In the genomic region with DNA sequence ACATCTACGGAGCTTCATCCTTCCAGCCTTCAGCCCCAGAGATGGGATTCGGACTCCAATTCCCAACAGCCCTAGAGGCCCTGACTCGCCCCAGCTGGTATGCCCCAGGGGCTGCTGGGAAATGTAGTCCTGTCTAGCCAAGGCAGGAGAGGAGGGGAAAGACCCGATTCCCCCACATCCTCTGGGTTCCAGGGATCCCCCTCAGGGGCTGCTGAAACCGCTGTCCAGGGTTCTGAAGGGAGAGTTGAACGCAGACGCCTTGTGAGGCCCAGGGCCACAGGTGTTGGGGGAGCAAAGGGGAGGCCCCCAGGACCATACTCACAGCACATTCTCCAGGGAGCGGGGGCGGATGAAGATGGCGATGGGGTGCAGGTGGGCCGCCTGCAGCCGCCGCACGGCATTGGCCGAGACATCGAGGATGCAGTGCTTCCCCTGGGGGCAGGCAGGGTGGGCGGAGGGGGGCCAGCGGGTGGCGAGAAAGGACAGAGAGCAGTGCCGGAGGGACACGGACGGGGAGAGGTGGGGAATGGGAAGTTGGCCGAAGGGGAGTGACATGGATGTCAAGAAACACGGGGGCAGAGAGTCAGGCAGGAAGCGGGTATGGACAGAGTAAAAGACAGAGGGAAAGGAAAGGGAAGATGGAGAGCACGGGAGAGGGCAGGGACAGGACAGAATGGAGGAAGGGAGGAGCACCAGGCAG, we compare ENCODE assay signal across 1 cellular context.
A peak's percentile ranks its signal among the peaks of the same experiment; 100 is the strongest.
TF ChIP-seq lines count a peak whose summit lies in the region.

No MANE protein-coding gene starts in this region.

TF ChIP-seq in HepG2, 621 proteins besides CTCF, POLR2A, EP300 and RAD21 (continued from another document):
- no peak for TF ChIP-seq DBP (CRISPR knock-in tag; IDR thresholded peaks at IDR 0.05; ENCODE audit: not compliant biosample characterization)
- no peak for TF ChIP-seq ZSCAN12 (CRISPR knock-in tag; IDR thresholded peaks at IDR 0.05)
- TF ChIP-seq, protein P1, sequence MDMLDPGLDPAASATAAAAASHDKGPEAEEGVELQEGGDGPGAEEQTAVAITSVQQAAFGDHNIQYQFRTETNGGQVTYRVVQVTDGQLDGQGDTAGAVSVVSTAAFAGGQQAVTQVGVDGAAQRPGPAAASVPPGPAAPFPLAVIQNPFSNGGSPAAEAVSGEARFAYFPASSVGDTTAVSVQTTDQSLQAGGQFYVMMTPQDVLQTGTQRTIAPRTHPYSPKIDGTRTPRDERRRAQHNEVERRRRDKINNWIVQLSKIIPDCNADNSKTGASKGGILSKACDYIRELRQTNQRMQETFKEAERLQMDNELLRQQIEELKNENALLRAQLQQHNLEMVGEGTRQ (IDR thresholded peaks at IDR 0.05; ENCODE audit: low read depth, low read length): peak; percentile 35
- TF ChIP-seq, protein P1 (CRISPR knock-in tag; IDR thresholded peaks at IDR 0.05; ENCODE audit: borderline replicate concordance): peak; percentile 61; the same call in 1 of the 2 replicates
- TF ChIP-seq SMAD3 (CRISPR knock-in tag; IDR thresholded peaks at IDR 0.05): no peak
- peak; percentile 59 for TF ChIP-seq ZFY (CRISPR knock-in tag; IDR thresholded peaks at IDR 0.05)
- TF ChIP-seq ELF1 (CRISPR knock-in tag; IDR thresholded peaks at IDR 0.05): peak; percentile 55; the same call in 1 of the 2 replicates
- TF ChIP-seq KDM4B (CRISPR knock-in tag; IDR thresholded peaks at IDR 0.05): no peak
- peak; percentile 49; the same call in 1 of the 2 replicates for TF ChIP-seq SAP130 (CRISPR knock-in tag; IDR thresholded peaks at IDR 0.05; ENCODE audit: low read depth)
- TF ChIP-seq, protein P2, sequence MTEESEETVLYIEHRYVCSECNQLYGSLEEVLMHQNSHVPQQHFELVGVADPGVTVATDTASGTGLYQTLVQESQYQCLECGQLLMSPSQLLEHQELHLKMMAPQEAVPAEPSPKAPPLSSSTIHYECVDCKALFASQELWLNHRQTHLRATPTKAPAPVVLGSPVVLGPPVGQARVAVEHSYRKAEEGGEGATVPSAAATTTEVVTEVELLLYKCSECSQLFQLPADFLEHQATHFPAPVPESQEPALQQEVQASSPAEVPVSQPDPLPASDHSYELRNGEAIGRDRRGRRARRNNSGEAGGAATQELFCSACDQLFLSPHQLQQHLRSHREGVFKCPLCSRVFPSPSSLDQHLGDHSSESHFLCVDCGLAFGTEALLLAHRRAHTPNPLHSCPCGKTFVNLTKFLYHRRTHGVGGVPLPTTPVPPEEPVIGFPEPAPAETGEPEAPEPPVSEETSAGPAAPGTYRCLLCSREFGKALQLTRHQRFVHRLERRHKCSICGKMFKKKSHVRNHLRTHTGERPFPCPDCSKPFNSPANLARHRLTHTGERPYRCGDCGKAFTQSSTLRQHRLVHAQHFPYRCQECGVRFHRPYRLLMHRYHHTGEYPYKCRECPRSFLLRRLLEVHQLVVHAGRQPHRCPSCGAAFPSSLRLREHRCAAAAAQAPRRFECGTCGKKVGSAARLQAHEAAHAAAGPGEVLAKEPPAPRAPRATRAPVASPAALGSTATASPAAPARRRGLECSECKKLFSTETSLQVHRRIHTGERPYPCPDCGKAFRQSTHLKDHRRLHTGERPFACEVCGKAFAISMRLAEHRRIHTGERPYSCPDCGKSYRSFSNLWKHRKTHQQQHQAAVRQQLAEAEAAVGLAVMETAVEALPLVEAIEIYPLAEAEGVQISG (CRISPR knock-in tag; IDR thresholded peaks at IDR 0.05): peak; percentile 92
- no peak for TF ChIP-seq GATAD2A (CRISPR knock-in tag; IDR thresholded peaks at IDR 0.05)
- TF ChIP-seq SMAD9 (CRISPR knock-in tag; IDR thresholded peaks at IDR 0.05): no peak
- TF ChIP-seq TFAP4 (IDR thresholded peaks at IDR 0.05; ENCODE audit: borderline replicate concordance, low read depth): peak; percentile 99
- TF ChIP-seq, protein P3, sequence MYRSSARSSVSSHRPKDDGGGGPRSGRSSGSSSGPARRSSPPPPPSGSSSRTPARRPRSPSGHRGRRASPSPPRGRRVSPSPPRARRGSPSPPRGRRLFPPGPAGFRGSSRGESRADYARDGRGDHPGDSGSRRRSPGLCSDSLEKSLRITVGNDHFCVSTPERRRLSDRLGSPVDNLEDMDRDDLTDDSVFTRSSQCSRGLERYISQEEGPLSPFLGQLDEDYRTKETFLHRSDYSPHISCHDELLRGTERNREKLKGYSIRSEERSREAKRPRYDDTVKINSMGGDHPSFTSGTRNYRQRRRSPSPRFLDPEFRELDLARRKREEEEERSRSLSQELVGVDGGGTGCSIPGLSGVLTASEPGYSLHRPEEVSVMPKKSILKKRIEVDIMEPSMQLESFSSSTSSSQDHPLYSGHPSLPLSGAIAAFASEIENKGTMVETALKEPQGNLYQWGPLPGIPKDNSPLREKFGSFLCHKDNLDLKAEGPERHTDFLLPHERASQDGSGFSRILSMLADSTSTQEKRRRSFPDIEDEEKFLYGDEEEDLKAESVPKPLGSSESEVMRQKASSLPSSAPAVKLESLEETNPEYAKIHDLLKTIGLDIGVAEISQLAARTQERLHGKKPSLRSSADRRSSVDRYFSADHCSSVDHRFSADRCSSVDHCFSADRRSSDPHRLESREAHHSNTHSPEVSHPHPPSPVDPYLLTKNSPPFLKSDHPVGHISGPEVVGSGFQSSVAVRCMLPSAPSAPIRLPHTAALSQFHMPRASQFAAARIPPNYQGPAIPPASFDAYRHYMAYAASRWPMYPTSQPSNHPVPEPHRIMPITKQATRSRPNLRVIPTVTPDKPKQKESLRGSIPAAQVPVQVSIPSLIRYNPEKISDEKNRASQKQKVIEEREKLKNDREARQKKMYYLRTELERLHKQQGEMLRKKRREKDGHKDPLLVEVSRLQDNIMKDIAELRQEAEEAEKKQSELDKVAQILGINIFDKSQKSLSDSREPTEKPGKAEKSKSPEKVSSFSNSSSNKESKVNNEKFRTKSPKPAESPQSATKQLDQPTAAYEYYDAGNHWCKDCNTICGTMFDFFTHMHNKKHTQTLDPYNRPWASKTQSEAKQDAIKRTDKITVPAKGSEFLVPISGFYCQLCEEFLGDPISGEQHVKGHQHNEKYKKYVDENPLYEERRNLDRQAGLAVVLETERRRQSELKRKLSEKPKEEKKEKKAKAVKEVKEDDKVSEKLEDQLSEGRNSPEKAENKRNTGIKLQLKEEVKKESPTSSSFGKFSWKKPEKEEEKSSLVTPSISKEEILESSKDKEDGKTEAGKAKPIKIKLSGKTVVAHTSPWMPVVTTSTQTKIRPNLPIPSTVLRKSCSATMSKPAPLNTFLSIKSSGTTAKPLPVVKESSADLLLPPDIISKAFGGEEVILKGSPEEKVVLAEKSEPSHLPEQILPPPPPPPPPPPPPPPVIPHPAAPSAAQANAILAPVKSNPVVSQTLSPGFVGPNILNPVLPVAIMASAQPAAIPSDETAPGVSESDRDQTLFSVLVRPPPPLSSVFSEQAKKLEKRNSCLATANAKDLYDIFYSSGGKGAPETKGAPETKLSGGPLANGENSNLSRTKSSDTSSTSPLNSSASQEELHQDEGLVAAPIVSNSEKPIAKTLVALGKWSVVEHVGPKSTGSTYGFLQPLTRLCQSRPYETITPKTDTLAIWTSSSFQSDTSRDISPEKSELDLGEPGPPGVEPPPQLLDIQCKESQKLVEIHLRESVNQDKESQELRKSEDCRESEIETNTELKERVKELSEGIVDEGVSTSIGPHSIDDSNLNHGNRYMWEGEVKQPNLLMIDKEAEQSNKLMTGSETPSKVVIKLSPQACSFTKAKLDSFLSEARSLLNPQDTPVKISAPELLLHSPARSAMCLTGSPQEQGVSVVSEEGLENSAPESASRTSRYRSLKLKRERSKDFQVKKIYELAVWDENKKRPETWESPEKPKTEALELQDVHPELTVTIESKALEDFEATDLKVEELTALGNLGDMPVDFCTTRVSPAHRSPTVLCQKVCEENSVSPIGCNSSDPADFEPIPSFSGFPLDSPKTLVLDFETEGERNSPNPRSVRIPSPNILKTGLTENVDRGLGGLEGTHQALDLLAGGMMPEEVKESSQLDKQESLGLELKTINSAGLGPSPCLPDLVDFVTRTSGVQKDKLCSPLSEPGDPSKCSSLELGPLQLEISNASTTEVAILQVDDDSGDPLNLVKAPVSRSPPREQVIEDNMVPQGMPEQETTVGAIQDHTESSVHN (CRISPR knock-in tag; IDR thresholded peaks at IDR 0.05): 0 out of 2 replicates have a peak, but pooled peaks have one; percentile 44
- peak; percentile 84 for TF ChIP-seq ATF1 (CRISPR knock-in tag; IDR thresholded peaks at IDR 0.05)
- TF ChIP-seq YY1 (IDR thresholded peaks at IDR 0.05; ENCODE audit: insufficient read depth, insufficient replicate concordance, low read depth, low read length): peak; percentile 58
